ENCODE assay signal across 22 cellular contexts in genomic region chr9:94981661-94982060, GRCh38.
DNase-seq lines count a peak whose midpoint lies in the region; ATAC-seq and TF ChIP-seq lines count a peak whose summit lies in the region.
"Had no signal": no experiment of that assay in that cellular context is flagged by ENCODE, and none has a peak within 500 bp of the region (broad histone marks: within the 10 kb centered on the region; RNA-seq: fewer than 3 reads in every experiment).

No MANE protein-coding gene starts in this region.

- H3K4me3 ChIP-seq in MM.1S (ENCODE audit: low read length) = no peak overlapping the region
- H3K4me3 ChIP-seq: HAP-1, MG63, Peyer's patch, SJSA1 had no signal

- H3K27me3 Mint-ChIP-seq in nephron progenitor cell (ENCODE audit: low read depth, poor library complexity) (peaks cover 5% of the 10 kb centered on the region), type B pancreatic cell (no peaks in the 10 kb centered on the region)

- H3K4me2 ChIP-seq in MM.1S (ENCODE audit: low read depth, low read length) = no peak overlapping the region

- H3K27ac Mint-ChIP-seq in nephron progenitor cell (peak overlapping the region; percentile 96), type B pancreatic cell (peak overlapping the region; percentile 23)
- H3K27ac Mint-ChIP-seq: CD14-positive monocyte had no signal

- ATAC-seq in GM18868 (IDR thresholded peaks at IDR 0.05; ENCODE audit: unreplicated experiment) = no peak
- no peak for ATAC-seq in GM19351 (IDR thresholded peaks at IDR 0.05; ENCODE audit: unreplicated experiment)

- no peaks in the 10 kb centered on the region for H3K27me3 ChIP-seq in MM.1S (replicated peaks; ENCODE audit: insufficient read depth, low read length)
- H3K27me3 ChIP-seq: MG63, Peyer's patch, SJSA1 had no signal

- H3F3A ChIP-seq in MM.1S (ENCODE audit: insufficient read depth, low read length) = no peaks in the 10 kb centered on the region

- H3K4me3 Mint-ChIP-seq in nephron progenitor cell (peak overlapping the region; percentile 20), type B pancreatic cell (no peak overlapping the region)
- H3K4me3 Mint-ChIP-seq: CD14-positive monocyte had no signal

- in situ Hi-C loops in SK-MEL-5 (cut with HindIII; ENCODE audit: low pct_unique_long_range_greater_than_20kb, low sequenced_read_pairs) = no loop called here

- H3K36me3 Mint-ChIP-seq in nephron progenitor cell (ENCODE audit: low read depth) (peaks cover 10% of the 10 kb centered on the region), type B pancreatic cell (peaks cover 24% of the 10 kb centered on the region)

- no peaks in the 10 kb centered on the region for H3K79me2 ChIP-seq in MM.1S (ENCODE audit: low read length)

- H3K4me1 Mint-ChIP-seq in nephron progenitor cell = peaks cover 71% of the 10 kb centered on the region
- peaks cover 47% of the 10 kb centered on the region for H3K4me1 Mint-ChIP-seq in type B pancreatic cell (ENCODE audit: unreplicated experiment)
- H3K4me1 Mint-ChIP-seq: CD14-positive monocyte had no signal

- TF ChIP-seq CTCF in nephron progenitor cell (IDR thresholded peaks at IDR 0.05) = no peak
- TF ChIP-seq CTCF in type B pancreatic cell (conservative IDR thresholded peaks at IDR 0.05) = no peak
- no peak for TF ChIP-seq CTCF in MM.1S (IDR thresholded peaks at IDR 0.05; ENCODE audit: low read length)

- H3K36me3 ChIP-seq in MM.1S (replicated peaks; ENCODE audit: insufficient read depth, low read length) = no peaks in the 10 kb centered on the region
- H3K36me3 ChIP-seq: HAP-1, MG63, Peyer's patch had no signal

- H3K9me3 Mint-ChIP-seq in nephron progenitor cell (no peaks in the 10 kb centered on the region), type B pancreatic cell (no peaks in the 10 kb centered on the region)
- H3K9me3 Mint-ChIP-seq: CD14-positive monocyte had no signal

- no peaks in the 10 kb centered on the region for H4K20me1 ChIP-seq in MM.1S (ENCODE audit: insufficient read depth, low read length)

- H2AFZ ChIP-seq in MM.1S (ENCODE audit: low read length) = no peak overlapping the region

- no peaks in the 10 kb centered on the region for H3K4me1 ChIP-seq in MM.1S (ENCODE audit: low read length)
- H3K4me1 ChIP-seq: Peyer's patch, SJSA1 had no signal

- no peaks in the 10 kb centered on the region for H3K9me3 ChIP-seq in MM.1S (replicated peaks; ENCODE audit: insufficient read depth, low read length)
- H3K9me3 ChIP-seq: HAP-1, MG63, Peyer's patch, SJSA1 had no signal

- peak overlapping the region; percentile 9 for H3K27ac ChIP-seq in caudate nucleus (ENCODE audit: low read depth, low read length)
- no peak overlapping the region for H3K27ac ChIP-seq in MM.1S (ENCODE audit: low read length)
- H3K27ac ChIP-seq: HL-60, Peyer's patch, SJSA1 had no signal

- no peaks in the 10 kb centered on the region for H3K9me2 ChIP-seq in MM.1S (replicated peaks; ENCODE audit: insufficient read depth, low read length)

- peak; percentile 82 for DNase-seq in SK-MEL-5 (ENCODE audit: low read depth, low spot score)
- no peak for DNase-seq in caudate nucleus (lab: John Stamatoyannopoulos, UW)
- no peak for DNase-seq in nephron progenitor cell
- DNase-seq in type B pancreatic cell (ENCODE audit: extremely low spot score, unreplicated experiment) = no peak
- DNase-seq in MM.1S = no peak
- DNase-seq: COR-L47; DMS 273 treated with DMSO at 0.1 percent for 48 hours; DND-41; IMR-90; MG63; NCI-H1092; NCI-H1436 treated with DMSO at 0.1 percent for 48 hours; NCI-H2081; NCI-H446 treated with DMSO at 0.1 percent for 48 hours; NK-92 treated with Interleukin-12 subunit alpha and Interleukin-12 subunit beta, amount 100 ng/mL, for 24 hours; Peyer's patch had no signal

- no peak overlapping the region for H3K9ac ChIP-seq in MM.1S (ENCODE audit: low read length)
